Comparison of ENCODE assay signal across 1 cellular context in the genomic region with DNA sequence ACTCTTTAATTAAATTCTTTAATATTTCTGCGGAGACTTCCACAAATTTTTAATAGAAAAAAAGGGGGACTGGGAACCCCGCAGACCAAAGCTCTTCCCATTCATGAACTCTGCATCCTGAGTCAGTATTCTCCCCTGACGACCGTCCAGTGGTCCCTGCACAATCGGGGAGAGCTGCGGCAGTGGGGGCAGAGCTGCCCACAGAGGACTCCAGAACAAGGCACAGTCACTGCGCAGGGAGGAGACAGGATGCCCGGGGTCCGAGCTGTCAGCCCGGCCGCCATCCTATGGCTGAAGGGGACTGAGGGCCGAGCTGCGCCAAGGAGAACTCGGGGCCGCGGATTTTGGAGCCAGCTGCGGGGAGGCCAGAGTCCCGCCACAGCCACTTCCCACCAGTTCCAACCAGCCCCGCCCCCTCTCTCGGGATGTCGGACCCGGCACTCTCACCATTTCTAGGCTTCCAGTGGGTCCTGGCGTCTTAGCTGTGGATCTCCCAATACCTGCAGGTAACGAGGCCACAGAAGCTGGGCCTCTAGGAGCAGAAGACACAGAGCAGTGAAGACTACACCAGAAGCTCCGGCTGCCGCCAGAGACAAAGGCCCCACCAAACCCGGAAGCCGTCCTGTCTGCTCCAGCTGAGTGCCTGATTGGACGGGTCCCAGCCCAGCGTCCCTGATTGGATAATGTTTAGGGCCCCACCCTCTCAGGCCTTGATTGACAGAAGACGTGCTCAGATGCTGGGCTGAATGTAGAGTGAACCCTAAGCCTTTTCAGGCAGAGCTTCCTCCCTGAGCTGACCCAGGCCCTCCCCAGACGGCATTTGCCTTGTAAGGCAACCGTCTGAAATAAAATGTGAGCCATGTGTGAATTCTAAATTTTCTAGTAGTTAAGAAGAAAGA.
TF ChIP-seq lines count a peak whose summit lies in the region.

A gene with protein sequence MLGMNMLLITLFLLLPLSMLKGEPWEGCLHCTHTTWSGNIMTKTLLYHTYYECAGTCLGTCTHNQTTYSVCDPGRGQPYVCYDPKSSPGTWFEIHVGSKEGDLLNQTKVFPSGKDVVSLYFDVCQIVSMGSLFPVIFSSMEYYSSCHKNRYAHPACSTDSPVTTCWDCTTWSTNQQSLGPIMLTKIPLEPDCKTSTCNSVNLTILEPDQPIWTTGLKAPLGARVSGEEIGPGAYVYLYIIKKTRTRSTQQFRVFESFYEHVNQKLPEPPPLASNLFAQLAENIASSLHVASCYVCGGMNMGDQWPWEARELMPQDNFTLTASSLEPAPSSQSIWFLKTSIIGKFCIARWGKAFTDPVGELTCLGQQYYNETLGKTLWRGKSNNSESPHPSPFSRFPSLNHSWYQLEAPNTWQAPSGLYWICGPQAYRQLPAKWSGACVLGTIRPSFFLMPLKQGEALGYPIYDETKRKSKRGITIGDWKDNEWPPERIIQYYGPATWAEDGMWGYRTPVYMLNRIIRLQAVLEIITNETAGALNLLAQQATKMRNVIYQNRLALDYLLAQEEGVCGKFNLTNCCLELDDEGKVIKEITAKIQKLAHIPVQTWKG (minus strand): TSS at position 594 of the 899 bp plus-strand sequence. CDS start 13,661 bp downstream, outside the sequence.

TF ChIP-seq in HEK293, 187 proteins besides CTCF, POLR2A, EP300 and RAD21 (continued from another document):
- TF ChIP-seq, protein P1, sequence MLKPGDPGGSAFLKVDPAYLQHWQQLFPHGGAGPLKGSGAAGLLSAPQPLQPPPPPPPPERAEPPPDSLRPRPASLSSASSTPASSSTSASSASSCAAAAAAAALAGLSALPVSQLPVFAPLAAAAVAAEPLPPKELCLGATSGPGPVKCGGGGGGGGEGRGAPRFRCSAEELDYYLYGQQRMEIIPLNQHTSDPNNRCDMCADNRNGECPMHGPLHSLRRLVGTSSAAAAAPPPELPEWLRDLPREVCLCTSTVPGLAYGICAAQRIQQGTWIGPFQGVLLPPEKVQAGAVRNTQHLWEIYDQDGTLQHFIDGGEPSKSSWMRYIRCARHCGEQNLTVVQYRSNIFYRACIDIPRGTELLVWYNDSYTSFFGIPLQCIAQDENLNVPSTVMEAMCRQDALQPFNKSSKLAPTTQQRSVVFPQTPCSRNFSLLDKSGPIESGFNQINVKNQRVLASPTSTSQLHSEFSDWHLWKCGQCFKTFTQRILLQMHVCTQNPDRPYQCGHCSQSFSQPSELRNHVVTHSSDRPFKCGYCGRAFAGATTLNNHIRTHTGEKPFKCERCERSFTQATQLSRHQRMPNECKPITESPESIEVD (tag by site-specific recombination; IDR thresholded peaks at IDR 0.05): no peak
- TF ChIP-seq, protein P2, sequence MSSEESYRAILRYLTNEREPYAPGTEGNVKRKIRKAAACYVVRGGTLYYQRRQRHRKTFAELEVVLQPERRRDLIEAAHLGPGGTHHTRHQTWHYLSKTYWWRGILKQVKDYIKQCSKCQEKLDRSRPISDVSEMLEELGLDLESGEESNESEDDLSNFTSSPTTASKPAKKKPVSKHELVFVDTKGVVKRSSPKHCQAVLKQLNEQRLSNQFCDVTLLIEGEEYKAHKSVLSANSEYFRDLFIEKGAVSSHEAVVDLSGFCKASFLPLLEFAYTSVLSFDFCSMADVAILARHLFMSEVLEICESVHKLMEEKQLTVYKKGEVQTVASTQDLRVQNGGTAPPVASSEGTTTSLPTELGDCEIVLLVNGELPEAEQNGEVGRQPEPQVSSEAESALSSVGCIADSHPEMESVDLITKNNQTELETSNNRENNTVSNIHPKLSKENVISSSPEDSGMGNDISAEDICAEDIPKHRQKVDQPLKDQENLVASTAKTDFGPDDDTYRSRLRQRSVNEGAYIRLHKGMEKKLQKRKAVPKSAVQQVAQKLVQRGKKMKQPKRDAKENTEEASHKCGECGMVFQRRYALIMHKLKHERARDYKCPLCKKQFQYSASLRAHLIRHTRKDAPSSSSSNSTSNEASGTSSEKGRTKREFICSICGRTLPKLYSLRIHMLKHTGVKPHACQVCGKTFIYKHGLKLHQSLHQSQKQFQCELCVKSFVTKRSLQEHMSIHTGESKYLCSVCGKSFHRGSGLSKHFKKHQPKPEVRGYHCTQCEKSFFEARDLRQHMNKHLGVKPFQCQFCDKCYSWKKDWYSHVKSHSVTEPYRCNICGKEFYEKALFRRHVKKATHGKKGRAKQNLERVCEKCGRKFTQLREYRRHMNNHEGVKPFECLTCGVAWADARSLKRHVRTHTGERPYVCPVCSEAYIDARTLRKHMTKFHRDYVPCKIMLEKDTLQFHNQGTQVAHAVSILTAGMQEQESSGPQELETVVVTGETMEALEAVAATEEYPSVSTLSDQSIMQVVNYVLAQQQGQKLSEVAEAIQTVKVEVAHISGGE (tag by site-specific recombination; conservative IDR thresholded peaks at IDR 0.05; ENCODE audit: low read depth): 0 out of 2 replicates have a peak, but pooled peaks have one; percentile 8
- peak; percentile 89 for TF ChIP-seq SP2 (tag by site-specific recombination; IDR thresholded peaks at IDR 0.05)
- peak; percentile 34; the same call in 1 of the 2 replicates for TF ChIP-seq ZBTB8A (tag by site-specific recombination; IDR thresholded peaks at IDR 0.05)
- 0 out of 2 replicates have a peak, but pooled peaks have one; percentile 21 for TF ChIP-seq ZSCAN30 (tag by site-specific recombination; IDR thresholded peaks at IDR 0.05)
- TF ChIP-seq, protein P3, sequence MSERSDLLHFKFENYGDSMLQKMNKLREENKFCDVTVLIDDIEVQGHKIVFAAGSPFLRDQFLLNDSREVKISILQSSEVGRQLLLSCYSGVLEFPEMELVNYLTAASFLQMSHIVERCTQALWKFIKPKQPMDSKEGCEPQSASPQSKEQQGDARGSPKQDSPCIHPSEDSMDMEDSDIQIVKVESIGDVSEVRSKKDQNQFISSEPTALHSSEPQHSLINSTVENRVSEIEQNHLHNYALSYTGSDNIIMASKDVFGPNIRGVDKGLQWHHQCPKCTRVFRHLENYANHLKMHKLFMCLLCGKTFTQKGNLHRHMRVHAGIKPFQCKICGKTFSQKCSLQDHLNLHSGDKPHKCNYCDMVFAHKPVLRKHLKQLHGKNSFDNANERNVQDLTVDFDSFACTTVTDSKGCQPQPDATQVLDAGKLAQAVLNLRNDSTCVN (tag by site-specific recombination; optimal IDR thresholded peaks at IDR 0.05): peak; percentile 39
